8 cellular contexts compared by ENCODE assay signal in genomic region chr5:107669543-107670027, GRCh38. TPM values are rescaled to one million over a fixed set of nuclear protein-coding genes. Genes with fewer than 3 reads are reported as not detected.
A peak's percentile ranks its signal among the peaks of the same experiment; 100 is the strongest.
DNase-seq lines count a peak whose midpoint lies in the region; TF ChIP-seq lines count a peak whose summit lies in the region.

No MANE protein-coding gene starts in this region.

- H3K9ac ChIP-seq in iPS-15b (ENCODE audit: low read depth, low read length): peak overlapping the region; percentile 47

- POLR2A ChIA-PET in OCI-LY7 (lab: Charles Lee): interaction anchor here (0.6 to 0.7 kb wide), 3 partner anchors 98 to 594 kb away, joined by 3 to 9 read pairs (median 4); no protein-coding TSS in a partner anchor

- H3K9me2 ChIP-seq in OCI-LY7 (ENCODE audit: insufficient read depth, low read length): no peaks in the 10 kb centered on the region

- H3K4me1 ChIP-seq in iPS-15b (ENCODE audit: control insufficient read depth, insufficient read depth, low read length) (peaks cover 5% of the 10 kb centered on the region), OCI-LY7 (ENCODE audit: insufficient read depth, low read length, poor library complexity, severe bottlenecking) (peaks cover 25% of the 10 kb centered on the region)

- no peak overlapping the region for H3K27ac ChIP-seq in OCI-LY7 (ENCODE audit: low read depth, low read length, poor library complexity, severe bottlenecking)

- no peak overlapping the region for H2AFZ ChIP-seq in OCI-LY7 (ENCODE audit: low read length)

- H3K9me3 ChIP-seq in iPS-15b (ENCODE audit: control insufficient read depth, insufficient read depth, low read length) (no peaks in the 10 kb centered on the region), OCI-LY7 (ENCODE audit: low read length) (no peaks in the 10 kb centered on the region)

- peaks cover 29% of the 10 kb centered on the region for H3K27me3 ChIP-seq in iPS-15b (ENCODE audit: control insufficient read depth, insufficient read depth, low read length)

- no peaks in the 10 kb centered on the region for H4K20me1 ChIP-seq in OCI-LY7 (ENCODE audit: insufficient read depth, low read length)

- CTCF ChIA-PET in OCI-LY7 (lab: Charles Lee; ENCODE audit: unreplicated experiment): no interaction called here

- DNase-seq in Daoy (ENCODE audit: low read depth) (peak; percentile 67), NCI-H1694 (lab: John Stamatoyannopoulos, UW) (peak; percentile 5), astrocyte of the spinal cord (ENCODE audit: low read depth, low spot score) (peak; percentile 38), skeletal muscle cell (ENCODE audit: low read depth) (no peak), SW 1271 (lab: John Stamatoyannopoulos, UW) (no peak), OCI-LY7 (ENCODE audit: low spot score) (no peak), DMS114 treated with DMSO at 0.1 percent for 48 hours (lab: John Stamatoyannopoulos, UW; ENCODE audit: unreplicated experiment) (no peak)

- H3K36me3 ChIP-seq in iPS-15b (ENCODE audit: control insufficient read depth, insufficient read depth, low read length): no peaks in the 10 kb centered on the region
- no peaks in the 10 kb centered on the region for H3K36me3 ChIP-seq in OCI-LY7 (ENCODE audit: insufficient read depth, low read length)

- H3K79me2 ChIP-seq in OCI-LY7 (ENCODE audit: insufficient read depth, low read depth, low read length): no peaks in the 10 kb centered on the region

- BruUV-seq in OCI-LY7 (replicated peaks; lab: Mats Ljungman, UMichigan): no TSS peak

- TF ChIP-seq CTCF in astrocyte of the spinal cord (IDR thresholded peaks at IDR 0.05; ENCODE audit: low read depth, low read length): no peak
- TF ChIP-seq CTCF in OCI-LY7 (conservative IDR thresholded peaks at IDR 0.05; ENCODE audit: low read length): no peak

- intact Hi-C loops in OCI-LY7 (cut with micrococcal nuclease; ENCODE audit: unreplicated experiment): loop anchor here (5.0 kb wide), 3 partner anchors 207 to 422 kb away; no protein-coding TSS in a partner anchor

- H3K4me3 ChIP-seq in astrocyte of the spinal cord (ENCODE audit: low read depth, low read length) (peak overlapping the region; percentile 66), iPS-15b (ENCODE audit: low read depth, low read length) (peak overlapping the region; percentile 91), skeletal muscle cell (ENCODE audit: low read depth, low read length) (peak overlapping the region; percentile 80), OCI-LY7 (ENCODE audit: low read depth, low read length, poor library complexity, severe bottlenecking) (no peak overlapping the region)

- in situ Hi-C loops in astrocyte of the spinal cord (cut with HindIII; ENCODE audit: low sequenced_read_pairs): no loop called here

- H3K4me2 ChIP-seq in OCI-LY7 (ENCODE audit: low read length): no peak overlapping the region

RNA-seq across cellular contexts. Expression of gene EFNA5, which starts 1.2 kb away (rescaled TPM):
- 4.1 and 5.8 TPM in 2 replicates for total RNA-seq in Daoy (2014; rRNA removed; shearing (Covaris generic))
- total RNA-seq in OCI-LY7 (2014; rRNA removed; shearing (Covaris generic)): 1.1 and 2.1 TPM in 2 replicates
- 3.1 and 3.6 TPM in 2 replicates for total RNA-seq in OCI-LY7 (2022)

Comparison
In these comparisons a context has a peak if more than half of its experiments do, and no peak if none do; other contexts are left out.
1. DNase-seq: peak in Daoy (single experiment), NCI-H1694 (single experiment) and astrocyte of the spinal cord (single experiment); none in skeletal muscle cell (single experiment), SW 1271 (0 of 2), OCI-LY7 (single experiment) and DMS114 treated with DMSO at 0.1 percent for 48 hours (single experiment).